Comparison of ENCODE assay signal across 12 cellular contexts in the genomic region with DNA sequence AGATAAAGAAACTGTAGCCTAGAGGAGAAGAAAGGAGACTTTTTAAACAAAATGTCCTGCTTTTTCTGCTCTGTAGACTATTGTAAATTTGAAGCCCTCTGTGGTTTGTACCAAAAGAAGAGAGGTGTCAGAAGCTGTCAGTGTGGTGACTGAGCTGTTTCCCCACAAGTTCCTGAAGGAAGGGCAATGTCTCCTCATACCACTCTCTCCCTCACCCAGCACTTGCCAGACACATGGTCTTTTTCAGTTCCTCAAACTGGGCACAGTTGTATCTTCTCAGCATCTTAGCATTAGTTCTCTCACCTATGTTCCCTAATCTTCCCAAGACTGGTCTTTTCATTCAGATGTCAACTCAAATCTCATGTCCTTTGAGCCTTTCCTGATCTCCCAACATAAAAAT. TPM values are rescaled to one million over a fixed set of nuclear protein-coding genes. Genes with fewer than 3 reads are reported as not detected.
A peak's percentile ranks its signal among the peaks of the same experiment; 100 is the strongest.
DNase-seq lines count a peak whose midpoint lies in the region; ATAC-seq, FAIRE-seq and TF ChIP-seq lines count a peak whose summit lies in the region.
"Had no signal": no experiment of that assay in that cellular context is flagged by ENCODE, and none has a peak within 500 bp of the region (broad histone marks: within the 10 kb centered on the region; RNA-seq: fewer than 3 reads in every experiment).

No MANE protein-coding gene starts in this region.

- H3K79me2 ChIP-seq in hepatocyte: peaks cover 9% of the 10 kb centered on the region

- no peak for TF ChIP-seq CTCF in hepatocyte (IDR thresholded peaks at IDR 0.05; ENCODE audit: poor library complexity)

- H3K4me3 ChIP-seq in hepatocyte: no peak overlapping the region

- no peak for DNase-seq in GM12891 (ENCODE audit: insufficient read length, low spot score)
- DNase-seq in Kasumi-1 (lab: John Stamatoyannopoulos, UW): peak; percentile 89 to 92
- DNase-seq in hepatocyte (ENCODE audit: low spot score): no peak
- no peak for DNase-seq in T-helper 1 cell
- DNase-seq in frontal cortex (ENCODE audit: low spot score in 2 of 2): no peak
- no peak for DNase-seq in activated naive CD4-positive, alpha-beta T cell treated with anti-CD3 and anti-CD28 coated beads, Interleukin-2, amount 50 U/mL, for 72 hours (ENCODE audit: low spot score in 2 of 2)
- no peak for DNase-seq in AG08396 (ENCODE audit: low spot score)
- DNase-seq: CD4-positive, alpha-beta T cell had no signal

- no peaks in the 10 kb centered on the region for H3K9me2 ChIP-seq in hepatocyte (replicated peaks; ENCODE audit: insufficient read depth)

- peak; percentile 75 for ATAC-seq in GM21447 (IDR thresholded peaks at IDR 0.05; ENCODE audit: unreplicated experiment)
- no peak for ATAC-seq in activated naive CD4-positive, alpha-beta T cell treated with anti-CD3 and anti-CD28 coated beads, Interleukin-2, amount 50 U/mL, for 72 hours

- TF ChIP-seq POLR2A in GM12891 (IDR thresholded peaks at IDR 0.05; ENCODE audit: low read depth, low read length): no peak

- no peaks in the 10 kb centered on the region for H3K36me3 ChIP-seq in hepatocyte (replicated peaks; ENCODE audit: insufficient read depth, low read depth)

- no peaks in the 10 kb centered on the region for H3K4me1 ChIP-seq in hepatocyte (ENCODE audit: insufficient read depth)

- peaks cover 4 to 8% of the 10 kb centered on the region in 2 donors for H3K36me3 Mint-ChIP-seq in activated naive CD4-positive, alpha-beta T cell treated with anti-CD3 and anti-CD28 coated beads, Interleukin-2, amount 50 U/mL, for 72 hours

- H4K20me1 ChIP-seq in hepatocyte (ENCODE audit: insufficient read depth, poor library complexity, severe bottlenecking): no peaks in the 10 kb centered on the region

- H2AFZ ChIP-seq in hepatocyte: no peak overlapping the region

- no peak overlapping the region for H3K27ac ChIP-seq in hepatocyte

- peak overlapping the region; percentile 71 for H3K4me2 ChIP-seq in hepatocyte

- peaks cover 0 to 3% of the 10 kb centered on the region in 2 donors for H3K9me3 Mint-ChIP-seq in activated naive CD4-positive, alpha-beta T cell treated with anti-CD3 and anti-CD28 coated beads, Interleukin-2, amount 50 U/mL, for 72 hours
- H3K9me3 Mint-ChIP-seq: CD4-positive, alpha-beta T cell had no signal

- H3K9me3 ChIP-seq in hepatocyte (ENCODE audit: low read depth): no peaks in the 10 kb centered on the region

- H3K27ac Mint-ChIP-seq in activated naive CD4-positive, alpha-beta T cell treated with anti-CD3 and anti-CD28 coated beads, Interleukin-2, amount 50 U/mL, for 72 hours: no peak overlapping the region
- H3K27ac Mint-ChIP-seq: CD4-positive, alpha-beta T cell had no signal

- FAIRE-seq in GM12891 (lab: Jason Lieb, UNC) (peak; percentile 71), frontal cortex (lab: Jason Lieb, UNC) (no peak)
- FAIRE-seq: TTC549 had no signal

- H3K27me3 ChIP-seq in hepatocyte: no peaks in the 10 kb centered on the region

TF ChIP-seq in GM12891, 5 proteins besides CTCF, POLR2A, EP300 and RAD21:
- TF ChIP-seq SPI1 (IDR thresholded peaks at IDR 0.05; ENCODE audit: low read depth, low read length) (peak; percentile 88), POLR2AphosphoS5 (IDR thresholded peaks at IDR 0.05; ENCODE audit: low read depth, low read length) (no peak)

RNA-seq across cellular contexts. Expression of gene BCO2, which starts 4.3 kb away (rescaled TPM):
- polyA plus RNA-seq in GM12891 (2012; ENCODE audit: low read depth, missing spikeins): 0.42 TPM
- 23.9 and 30.8 TPM in 2 replicates for total RNA-seq in hepatocyte
- polyA plus RNA-seq in hepatocyte: 39.1 and 64.5 TPM in 2 replicates
- total RNA-seq in frontal cortex: 6.5 TPM
- total RNA-seq in activated naive CD4-positive, alpha-beta T cell treated with anti-CD3 and anti-CD28 coated beads, Interleukin-2, amount 50 U/mL, for 72 hours: 1 to 10 TPM; 3.6 to 5.3 TPM

RNA-seq across cellular contexts. Expression of gene TEX12, which starts 12.4 kb away (rescaled TPM):
- polyA plus RNA-seq in GM12891 (2012; ENCODE audit: low read depth, missing spikeins): not detected
- total RNA-seq in hepatocyte (0.50 and 4.4 TPM in 2 replicates), frontal cortex (not detected)
- not detected in 2 replicates for polyA plus RNA-seq in hepatocyte
- under 1 TPM in 1 of 2 donors, not detected in 1; 0.29 TPM for total RNA-seq in activated naive CD4-positive, alpha-beta T cell treated with anti-CD3 and anti-CD28 coated beads, Interleukin-2, amount 50 U/mL, for 72 hours
- total RNA-seq: fibroblast of villous mesenchyme, mesenteric fat pad had no signal

RNA-seq across cellular contexts. Expression of gene IL18, which starts 15.7 kb away (rescaled TPM):
- polyA plus RNA-seq in GM12891 (2012; ENCODE audit: low read depth, missing spikeins): 3.0 TPM
- total RNA-seq in hepatocyte: 9.4 and 10.3 TPM in 2 replicates
- polyA plus RNA-seq in hepatocyte: 5.1 and 7.0 TPM in 2 replicates
- 0.82 TPM for total RNA-seq in frontal cortex
- total RNA-seq in activated naive CD4-positive, alpha-beta T cell treated with anti-CD3 and anti-CD28 coated beads, Interleukin-2, amount 50 U/mL, for 72 hours: not detected

RNA-seq across cellular contexts. Expression of gene PTS, which starts 46.6 kb away (rescaled TPM):
- polyA plus RNA-seq in GM12891 (2012; ENCODE audit: low read depth, missing spikeins): 10.2 TPM
- total RNA-seq in hepatocyte (37.5 and 44.3 TPM in 2 replicates), frontal cortex (35.9 TPM)
- polyA plus RNA-seq in hepatocyte: 81.7 and 84.6 TPM in 2 replicates
- total RNA-seq in activated naive CD4-positive, alpha-beta T cell treated with anti-CD3 and anti-CD28 coated beads, Interleukin-2, amount 50 U/mL, for 72 hours: 10 to 100 TPM; 18.6 to 63.6 TPM

Comparison
In these comparisons a context has a peak if more than half of its experiments do, and no peak if none do; other contexts are left out.
1. DNase-seq: peak in Kasumi-1 (2 of 2); none in GM12891 (single experiment), hepatocyte (single experiment), T-helper 1 cell (0 of 5), frontal cortex (0 of 2), activated naive CD4-positive, alpha-beta T cell treated with anti-CD3 and anti-CD28 coated beads, Interleukin-2, amount 50 U/mL, for 72 hours (0 of 2) and AG08396 (single experiment).